Comparison of ENCODE assay signal across 8 cellular contexts in the genomic region with DNA sequence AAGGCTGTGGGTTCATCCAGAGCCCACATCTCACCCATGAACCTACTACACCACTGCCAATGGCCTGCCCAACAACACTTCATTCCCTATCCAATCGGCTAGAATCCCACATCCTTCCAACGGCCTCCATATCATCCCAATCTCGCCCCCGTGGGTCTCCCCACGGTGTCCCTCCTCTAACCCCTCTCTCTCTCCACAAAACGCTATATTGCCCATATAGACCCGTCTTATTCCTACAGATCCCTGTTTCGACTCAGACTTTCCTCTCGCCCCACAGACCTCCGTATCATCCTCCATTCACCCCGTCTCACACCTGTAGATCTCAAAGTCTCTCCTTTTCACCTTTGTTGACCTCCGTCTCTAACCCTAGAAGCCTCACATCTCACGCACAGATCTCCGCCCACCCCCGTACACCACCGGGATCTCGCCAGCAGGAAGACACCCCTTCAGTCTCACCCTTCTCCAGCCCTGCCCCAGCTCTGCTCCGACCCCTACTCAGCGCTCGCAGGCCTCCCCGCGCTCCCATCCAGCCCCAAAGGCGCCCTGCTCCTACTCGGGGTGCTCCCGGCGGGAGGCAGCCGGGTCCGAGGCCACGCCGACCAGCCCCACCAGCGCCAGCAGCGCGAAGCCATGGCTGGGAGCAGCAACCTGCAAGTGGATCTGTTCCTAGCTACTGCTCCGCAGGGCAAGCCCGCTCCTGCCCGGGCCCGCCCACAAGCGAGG. TPM values are rescaled to one million over a fixed set of nuclear protein-coding genes. Genes with fewer than 3 reads are reported as not detected.
DNase-seq lines count a peak whose midpoint lies in the region; ATAC-seq and TF ChIP-seq lines count a peak whose summit lies in the region.

A gene with protein sequence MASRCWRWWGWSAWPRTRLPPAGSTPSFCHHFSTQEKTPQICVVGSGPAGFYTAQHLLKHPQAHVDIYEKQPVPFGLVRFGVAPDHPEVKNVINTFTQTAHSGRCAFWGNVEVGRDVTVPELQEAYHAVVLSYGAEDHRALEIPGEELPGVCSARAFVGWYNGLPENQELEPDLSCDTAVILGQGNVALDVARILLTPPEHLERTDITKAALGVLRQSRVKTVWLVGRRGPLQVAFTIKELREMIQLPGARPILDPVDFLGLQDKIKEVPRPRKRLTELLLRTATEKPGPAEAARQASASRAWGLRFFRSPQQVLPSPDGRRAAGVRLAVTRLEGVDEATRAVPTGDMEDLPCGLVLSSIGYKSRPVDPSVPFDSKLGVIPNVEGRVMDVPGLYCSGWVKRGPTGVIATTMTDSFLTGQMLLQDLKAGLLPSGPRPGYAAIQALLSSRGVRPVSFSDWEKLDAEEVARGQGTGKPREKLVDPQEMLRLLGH (minus strand): TSS at position 682 of the 723 bp plus-strand sequence. CDS start 50 bp downstream, at position 632.

- H3K4me3 ChIP-seq in GM12865 (ENCODE audit: low read depth, low read length) (peak within 1 kb of the TSS; percentile 97), GM23248 (peak within 1 kb of the TSS; percentile 100), OCI-LY1 (ENCODE audit: low read depth, low read length, poor library complexity, severe bottlenecking) (peak within 1 kb of the TSS; percentile 78), neuronal stem cell (ENCODE audit: low read length in 2 of 2) (peak within 1 kb of the TSS; percentile 92 to 95)

- 0 out of 2 replicates have a peak, but pooled peaks cover 4% of the 10 kb centered on the region for H3K4me1 ChIP-seq in GM23248 (ENCODE audit: insufficient read depth)
- H3K4me1 ChIP-seq in OCI-LY1 (ENCODE audit: insufficient read depth, low read length, severe bottlenecking) = peaks cover 15% of the 10 kb centered on the region
- H3K4me1 ChIP-seq in neuronal stem cell (ENCODE audit: control insufficient read depth in 2 of 2, insufficient read depth in 1 of 2, low read depth in 1 of 2, low read length in 2 of 2) = peaks cover 14 to 15% of the 10 kb centered on the region in 2 donors

- H3K4me2 ChIP-seq in GM23248 (ENCODE audit: unreplicated experiment) (peak within 1 kb of the TSS; percentile 97), OCI-LY1 (ENCODE audit: low read length) (peak within 1 kb of the TSS; percentile 82), neuronal stem cell (ENCODE audit: insufficient read depth, low read length, poor library complexity, severe bottlenecking) (peak within 1 kb of the TSS; percentile 89)

- peak; percentile 5 for ATAC-seq in effector memory CD8-positive, alpha-beta T cell (replicated peaks)

- no peaks in the 10 kb centered on the region for H4K20me1 ChIP-seq in GM23248 (ENCODE audit: insufficient read depth)
- no peaks in the 10 kb centered on the region for H4K20me1 ChIP-seq in OCI-LY1 (ENCODE audit: insufficient read depth, low read length)

- H3K9ac ChIP-seq in GM23248 (peak within 1 kb of the TSS; percentile 97), OCI-LY1 (ENCODE audit: low read length) (peak within 1 kb of the TSS; percentile 86), neuronal stem cell (ENCODE audit: low read depth, low read length, poor library complexity) (peak within 1 kb of the TSS; percentile 99)

- H3K36me3 Mint-ChIP-seq in effector memory CD8-positive, alpha-beta T cell (ENCODE audit: insufficient read depth) = peaks cover 16% of the 10 kb centered on the region

- H3K79me1 ChIP-seq in neuronal stem cell (ENCODE audit: low read depth, low read length) = peaks cover 7% of the 10 kb centered on the region

- H3K4me3 Mint-ChIP-seq in effector memory CD8-positive, alpha-beta T cell = peak within 1 kb of the TSS; percentile 82 to 87

- no peak within 1 kb of the TSS for H3K4ac ChIP-seq in neuronal stem cell (ENCODE audit: low read length)

- peaks cover 15 to 21% of the 10 kb centered on the region in 2 donors for H3K4me1 Mint-ChIP-seq in effector memory CD8-positive, alpha-beta T cell (ENCODE audit: low read depth in 2 of 2)

- peak within 1 kb of the TSS; percentile 99 for H3K18ac ChIP-seq in neuronal stem cell (ENCODE audit: low read length)

- no peak within 1 kb of the TSS for H2BK12ac ChIP-seq in neuronal stem cell (ENCODE audit: low read length)

- peak within 1 kb of the TSS; percentile 95 to 96 for H3K27ac Mint-ChIP-seq in effector memory CD8-positive, alpha-beta T cell

- no peak for DNase-seq in GM12865 (ENCODE audit: low read depth)
- DNase-seq in GM23248 = no peak
- DNase-seq in effector memory CD8-positive, alpha-beta T cell = peak in 1 of 3 experiments; percentile 24
- DNase-seq in neuronal stem cell (ENCODE audit: low spot score) = no peak
- no peak for DNase-seq in midbrain (lab: John Stamatoyannopoulos, UW)
- no peak for DNase-seq in C1 segment of cervical spinal cord (lab: John Stamatoyannopoulos, UW)
- no peak for DNase-seq in HuH-7.5 (ENCODE audit: low spot score)

- peak within 1 kb of the TSS; percentile 93 for H2BK5ac ChIP-seq in neuronal stem cell (ENCODE audit: low read length)

- in situ Hi-C loops in GM23248 (cut with MboI) = no loop called here

- no peaks in the 10 kb centered on the region for H3K36me3 ChIP-seq in GM23248 (ENCODE audit: low read depth)
- H3K36me3 ChIP-seq in OCI-LY1 (ENCODE audit: insufficient read depth, low read length) = no peaks in the 10 kb centered on the region
- H3K36me3 ChIP-seq in neuronal stem cell (replicated peaks in 1 of 2; ENCODE audit: control insufficient read depth in 2 of 2, insufficient read depth in 2 of 2, low read length in 2 of 2) = peaks cover 5 to 30% of the 10 kb centered on the region in 2 donors

- TF ChIP-seq CTCF in GM12865 (IDR thresholded peaks at IDR 0.05; ENCODE audit: insufficient read depth, low read depth, low read length, missing control alignments) = no peak
- no peak for TF ChIP-seq CTCF in OCI-LY1 (IDR thresholded peaks at IDR 0.05; ENCODE audit: low read length)

- peak within 1 kb of the TSS; percentile 96 for H3K23ac ChIP-seq in neuronal stem cell (ENCODE audit: low read depth, low read length, poor library complexity)

- H2AK5ac ChIP-seq in neuronal stem cell (ENCODE audit: low read depth, low read length) = peak within 1 kb of the TSS; percentile 23

- H3F3A ChIP-seq in GM23248 (ENCODE audit: insufficient read depth) (no peaks in the 10 kb centered on the region), OCI-LY1 (ENCODE audit: insufficient read depth, low read length) (no peaks in the 10 kb centered on the region)

- H3K27me3 Mint-ChIP-seq in effector memory CD8-positive, alpha-beta T cell = no peaks in the 10 kb centered on the region

- no peak within 1 kb of the TSS for H4K8ac ChIP-seq in neuronal stem cell (ENCODE audit: low read depth, low read length)

- peak within 1 kb of the TSS; percentile 76 for H2BK120ac ChIP-seq in neuronal stem cell (ENCODE audit: low read depth, low read length)

- no peaks in the 10 kb centered on the region for H3K9me3 Mint-ChIP-seq in effector memory CD8-positive, alpha-beta T cell

- H3K9me3 ChIP-seq in GM23248 (ENCODE audit: low read depth) = no peaks in the 10 kb centered on the region
- H3K9me3 ChIP-seq in OCI-LY1 (ENCODE audit: low read length) = no peaks in the 10 kb centered on the region
- no peaks in the 10 kb centered on the region for H3K9me3 ChIP-seq in neuronal stem cell (replicated peaks in 1 of 2; ENCODE audit: control insufficient read depth in 2 of 2, insufficient read depth in 1 of 2, low read depth in 1 of 2, low read length in 2 of 2)

- H2AFZ ChIP-seq in GM23248 (peak within 1 kb of the TSS; percentile 100), OCI-LY1 (ENCODE audit: low read length) (no peak within 1 kb of the TSS), neuronal stem cell (ENCODE audit: low read length) (peak within 1 kb of the TSS; percentile 97)

- H4K91ac ChIP-seq in neuronal stem cell (ENCODE audit: low read depth, low read length, poor library complexity) = no peak within 1 kb of the TSS

- H3K27ac ChIP-seq in GM23248 = peak within 1 kb of the TSS; percentile 75
- H3K27ac ChIP-seq in OCI-LY1 (ENCODE audit: low read depth, low read length, poor library complexity, severe bottlenecking) = peak within 1 kb of the TSS; percentile 34
- peak within 1 kb of the TSS; percentile 75 for H3K27ac ChIP-seq in neuronal stem cell (replicated peaks; ENCODE audit: low read length)

- H3K9me2 ChIP-seq in GM23248 (ENCODE audit: insufficient read depth) (no peaks in the 10 kb centered on the region), OCI-LY1 (ENCODE audit: low read depth, low read length) (no peaks in the 10 kb centered on the region)

- peak within 1 kb of the TSS; percentile 100 for H3K14ac ChIP-seq in neuronal stem cell (ENCODE audit: low read length)

- no peaks in the 10 kb centered on the region for H3K27me3 ChIP-seq in GM23248 (replicated peaks; ENCODE audit: insufficient read depth)
- H3K27me3 ChIP-seq in OCI-LY1 (ENCODE audit: insufficient read depth, low read length) = no peaks in the 10 kb centered on the region
- H3K27me3 ChIP-seq in neuronal stem cell (ENCODE audit: control insufficient read depth in 3 of 3, insufficient read depth in 3 of 3, low read depth in 1 of 3, low read length in 3 of 3) = peaks cover 0 to 15% (median 0%) of the 10 kb centered on the region in 3 experiments

- WGBS in GM23248 (ENCODE audit: low coverage in 1 of 2, low lambda C conversion rate in 2 of 2, missing lambda C conversion rate in 2 of 2), 2 experiments = 4 to 8% methylated on average over 18 to 38 of the region's 38 CpGs
- WGBS in neuronal stem cell (ENCODE audit: extremely low coverage in 2 of 2, insufficient read length in 2 of 2, insufficient replicate concordance in 1 of 2), 2 donors = no CpG with 5 or more reads among the region's 38 CpGs

- H2BK15ac ChIP-seq in neuronal stem cell (ENCODE audit: low read length) = peak within 1 kb of the TSS; percentile 91

- H3K79me2 ChIP-seq in GM23248 (ENCODE audit: insufficient read depth) (0 out of 2 replicates have a peak, but pooled peaks cover 9% of the 10 kb centered on the region), OCI-LY1 (ENCODE audit: insufficient read depth, low read length) (no peaks in the 10 kb centered on the region)

RNA-seq across cellular contexts. Expression of the gene that starts here (rescaled TPM):
- 19.0 and 21.2 TPM in 2 replicates for total RNA-seq in GM23248 (2014; rRNA removed; shearing (Covaris generic))
- 14.2 and 15.3 TPM in 2 replicates for polyA plus RNA-seq in GM23248 (2016; fragmentation: Nextera tagmentation; extraction: Ambion mirVana)
- polyA plus RNA-seq in neuronal stem cell (2013, experiment 1 of 2) = 13.2 TPM
- 12.0 TPM for polyA plus RNA-seq in neuronal stem cell (2013, experiment 2 of 2)
